ENCODE assay signal across 1 cellular context in the genomic region with DNA sequence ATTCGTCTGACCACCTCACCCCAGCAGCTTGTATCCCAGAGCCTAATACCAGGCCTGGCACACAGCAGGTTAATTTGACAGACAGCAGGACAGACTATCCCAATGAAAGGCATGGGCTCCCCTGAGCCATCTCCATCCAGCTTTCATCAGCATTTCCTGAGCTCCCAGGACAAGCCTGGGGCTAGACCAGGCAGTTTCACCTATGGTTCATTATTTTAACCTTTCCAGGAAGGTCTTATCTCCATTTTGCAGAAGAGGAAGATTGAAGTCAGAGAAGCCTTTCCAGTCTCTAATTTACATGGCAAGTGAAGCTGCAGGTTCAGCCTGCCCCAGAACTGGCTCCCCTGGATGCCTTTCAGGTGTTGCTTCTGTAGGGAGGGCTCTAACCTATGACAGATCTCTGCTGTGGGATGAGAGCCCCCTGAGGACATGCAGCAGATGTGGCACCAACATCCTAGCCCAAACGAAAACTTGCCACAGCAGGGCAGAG.
A peak's percentile ranks its signal among the peaks of the same experiment; 100 is the strongest.
TF ChIP-seq lines count a peak whose summit lies in the region.

No MANE protein-coding gene starts in this region.

TF ChIP-seq in K562, 482 proteins besides CTCF, POLR2A, EP300 and RAD21 (continued from another document):
- peak; percentile 42; the same call in 1 of the 2 replicates for TF ChIP-seq TEAD4 (IDR thresholded peaks at IDR 0.05; ENCODE audit: low read length)
- no peak for TF ChIP-seq TEAD4 (CRISPR knock-in tag; IDR thresholded peaks at IDR 0.05; ENCODE audit: borderline replicate concordance)
- no peak for TF ChIP-seq ZNF778 (CRISPR knock-in tag; IDR thresholded peaks at IDR 0.05)
- TF ChIP-seq RCOR1 (IDR thresholded peaks at IDR 0.05; ENCODE audit: borderline replicate concordance in 1 of 2, low read depth in 2 of 2, low read length in 2 of 2) = peak in 1 of 2 experiments; percentile 59; a peak in 1 of 4 replicates
- TF ChIP-seq NEUROD1 (IDR thresholded peaks at IDR 0.05; ENCODE audit: borderline replicate concordance, low read depth, low read length, partially characterized antibody) = no peak
- TF ChIP-seq CHCHD3 (CRISPR knock-in tag; IDR thresholded peaks at IDR 0.05) = no peak
- TF ChIP-seq SMAD4 (CRISPR knock-in tag; conservative IDR thresholded peaks at IDR 0.05) = no peak
- TF ChIP-seq SOX6 (IDR thresholded peaks at IDR 0.05) = peak; percentile 34; the same call in 1 of the 2 replicates
- TF ChIP-seq NCOA4 (IDR thresholded peaks at IDR 0.05; ENCODE audit: partially characterized antibody) = no peak
- TF ChIP-seq ZNF311 (CRISPR knock-in tag; IDR thresholded peaks at IDR 0.05) = no peak
- no peak for TF ChIP-seq ZNF140 (CRISPR knock-in tag; IDR thresholded peaks at IDR 0.05)
- TF ChIP-seq FIP1L1 (IDR thresholded peaks at IDR 0.05; ENCODE audit: low read depth, low read length, poor library complexity, severe bottlenecking) = no peak
- no peak for TF ChIP-seq POU5F1 (IDR thresholded peaks at IDR 0.05; ENCODE audit: borderline replicate concordance, low read depth, low read length, partially characterized antibody)
- 0 out of 2 replicates have a peak, but pooled peaks have one; percentile 12 for TF ChIP-seq MTA2 (IDR thresholded peaks at IDR 0.05; ENCODE audit: low read depth)
- TF ChIP-seq RNF2 (IDR thresholded peaks at IDR 0.05) = no peak
- peak; percentile 59; the same call in 1 of the 2 replicates for TF ChIP-seq HDAC2 (IDR thresholded peaks at IDR 0.05)
- no peak for TF ChIP-seq NR3C1 (CRISPR knock-in tag; IDR thresholded peaks at IDR 0.05)
- TF ChIP-seq KDM1A (IDR thresholded peaks at IDR 0.05) = 0 out of 4 replicates have a peak, but pooled peaks of 1 of the 2 experiments have one; percentile 43
- no peak for TF ChIP-seq ZNF134 (CRISPR knock-in tag; conservative IDR thresholded peaks at IDR 0.05)
- TF ChIP-seq POLR2AphosphoS2 (IDR thresholded peaks at IDR 0.05; ENCODE audit: low read length) = no peak
- peak; percentile 78 for TF ChIP-seq ZEB2 (IDR thresholded peaks at IDR 0.05)
- peak; percentile 61 for TF ChIP-seq CBFA2T3 (IDR thresholded peaks at IDR 0.05)
- no peak for TF ChIP-seq NONO (IDR thresholded peaks at IDR 0.05; ENCODE audit: low read depth in 2 of 2, low read length in 1 of 2)
- TF ChIP-seq MEIS2 (IDR thresholded peaks at IDR 0.05; ENCODE audit: partially characterized antibody) = peak; percentile 34
- TF ChIP-seq DDX20 (tag; IDR thresholded peaks at IDR 0.05; ENCODE audit: low read depth) = no peak
- TF ChIP-seq, protein P1, sequence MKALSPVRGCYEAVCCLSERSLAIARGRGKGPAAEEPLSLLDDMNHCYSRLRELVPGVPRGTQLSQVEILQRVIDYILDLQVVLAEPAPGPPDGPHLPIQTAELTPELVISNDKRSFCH (CRISPR knock-in tag; IDR thresholded peaks at IDR 0.05) = no peak
- TF ChIP-seq, protein P1 (tag; IDR thresholded peaks at IDR 0.05) = no peak
- no peak for TF ChIP-seq THAP12 (CRISPR knock-in tag; IDR thresholded peaks at IDR 0.05)
- peak; percentile 35; the same call in 1 of the 2 replicates for TF ChIP-seq CBFA2T2 (conservative IDR thresholded peaks at IDR 0.05)
- TF ChIP-seq MYC (IDR thresholded peaks at IDR 0.05; ENCODE audit: low read depth, low read length) = peak; percentile 19; the same call in 1 of the 2 replicates
- TF ChIP-seq MYC (CRISPR knock-in tag; IDR thresholded peaks at IDR 0.05; ENCODE audit: borderline replicate concordance, low read depth) = no peak
- TF ChIP-seq ZNF707 (CRISPR knock-in tag; conservative IDR thresholded peaks at IDR 0.05) = no peak
- TF ChIP-seq, protein P2, sequence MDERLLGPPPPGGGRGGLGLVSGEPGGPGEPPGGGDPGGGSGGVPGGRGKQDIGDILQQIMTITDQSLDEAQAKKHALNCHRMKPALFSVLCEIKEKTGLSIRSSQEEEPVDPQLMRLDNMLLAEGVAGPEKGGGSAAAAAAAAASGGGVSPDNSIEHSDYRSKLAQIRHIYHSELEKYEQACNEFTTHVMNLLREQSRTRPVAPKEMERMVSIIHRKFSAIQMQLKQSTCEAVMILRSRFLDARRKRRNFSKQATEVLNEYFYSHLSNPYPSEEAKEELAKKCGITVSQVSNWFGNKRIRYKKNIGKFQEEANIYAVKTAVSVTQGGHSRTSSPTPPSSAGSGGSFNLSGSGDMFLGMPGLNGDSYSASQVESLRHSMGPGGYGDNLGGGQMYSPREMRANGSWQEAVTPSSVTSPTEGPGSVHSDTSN (CRISPR knock-in tag; IDR thresholded peaks at IDR 0.05; ENCODE audit: low read depth) = no peak
- TF ChIP-seq, protein P2 (tag; conservative IDR thresholded peaks at IDR 0.05; ENCODE audit: low read depth) = 0 out of 2 replicates have a peak, but pooled peaks have one; percentile 16
- TF ChIP-seq CEBPB (tag; IDR thresholded peaks at IDR 0.05) = no peak
- peak; percentile 88 for TF ChIP-seq CTBP1 (IDR thresholded peaks at IDR 0.05; ENCODE audit: borderline replicate concordance)
- TF ChIP-seq HDAC1 (IDR thresholded peaks at IDR 0.05) = peak in 1 of 2 experiments; percentile 50; a peak in 1 of 4 replicates
- TF ChIP-seq PKNOX1 (IDR thresholded peaks at IDR 0.05) = peak; percentile 70
- peak; percentile 31 for TF ChIP-seq RBBP5 (IDR thresholded peaks at IDR 0.05; ENCODE audit: borderline replicate concordance, insufficient read depth, low read length, poor library complexity, severe bottlenecking)
- TF ChIP-seq MEF2A (IDR thresholded peaks at IDR 0.05; ENCODE audit: control insufficient read depth, low read depth, low read length) = no peak
- peak; percentile 63 for TF ChIP-seq TAL1 (IDR thresholded peaks at IDR 0.05)
- TF ChIP-seq DPF2 (IDR thresholded peaks at IDR 0.05) = peak; percentile 63
- TF ChIP-seq ZNF740 (CRISPR knock-in tag; IDR thresholded peaks at IDR 0.05) = no peak
- TF ChIP-seq ZNF740 (tag; IDR thresholded peaks at IDR 0.05) = no peak
- no peak for TF ChIP-seq SLC30A9 (CRISPR knock-in tag; IDR thresholded peaks at IDR 0.05)
- TF ChIP-seq SMARCE1 (IDR thresholded peaks at IDR 0.05) = peak; percentile 49; the same call in 1 of the 2 replicates
- TF ChIP-seq, protein P3, sequence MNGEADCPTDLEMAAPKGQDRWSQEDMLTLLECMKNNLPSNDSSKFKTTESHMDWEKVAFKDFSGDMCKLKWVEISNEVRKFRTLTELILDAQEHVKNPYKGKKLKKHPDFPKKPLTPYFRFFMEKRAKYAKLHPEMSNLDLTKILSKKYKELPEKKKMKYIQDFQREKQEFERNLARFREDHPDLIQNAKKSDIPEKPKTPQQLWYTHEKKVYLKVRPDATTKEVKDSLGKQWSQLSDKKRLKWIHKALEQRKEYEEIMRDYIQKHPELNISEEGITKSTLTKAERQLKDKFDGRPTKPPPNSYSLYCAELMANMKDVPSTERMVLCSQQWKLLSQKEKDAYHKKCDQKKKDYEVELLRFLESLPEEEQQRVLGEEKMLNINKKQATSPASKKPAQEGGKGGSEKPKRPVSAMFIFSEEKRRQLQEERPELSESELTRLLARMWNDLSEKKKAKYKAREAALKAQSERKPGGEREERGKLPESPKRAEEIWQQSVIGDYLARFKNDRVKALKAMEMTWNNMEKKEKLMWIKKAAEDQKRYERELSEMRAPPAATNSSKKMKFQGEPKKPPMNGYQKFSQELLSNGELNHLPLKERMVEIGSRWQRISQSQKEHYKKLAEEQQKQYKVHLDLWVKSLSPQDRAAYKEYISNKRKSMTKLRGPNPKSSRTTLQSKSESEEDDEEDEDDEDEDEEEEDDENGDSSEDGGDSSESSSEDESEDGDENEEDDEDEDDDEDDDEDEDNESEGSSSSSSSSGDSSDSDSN (IDR thresholded peaks at IDR 0.05; ENCODE audit: borderline replicate concordance in 1 of 2, low read depth in 2 of 2, low read length in 2 of 2) = 0 out of 4 replicates have a peak, but pooled peaks of 1 of the 2 experiments have one; percentile 13
- no peak for TF ChIP-seq L3MBTL2 (IDR thresholded peaks at IDR 0.05)
